11 cellular contexts compared by ENCODE assay signal in the genomic region with DNA sequence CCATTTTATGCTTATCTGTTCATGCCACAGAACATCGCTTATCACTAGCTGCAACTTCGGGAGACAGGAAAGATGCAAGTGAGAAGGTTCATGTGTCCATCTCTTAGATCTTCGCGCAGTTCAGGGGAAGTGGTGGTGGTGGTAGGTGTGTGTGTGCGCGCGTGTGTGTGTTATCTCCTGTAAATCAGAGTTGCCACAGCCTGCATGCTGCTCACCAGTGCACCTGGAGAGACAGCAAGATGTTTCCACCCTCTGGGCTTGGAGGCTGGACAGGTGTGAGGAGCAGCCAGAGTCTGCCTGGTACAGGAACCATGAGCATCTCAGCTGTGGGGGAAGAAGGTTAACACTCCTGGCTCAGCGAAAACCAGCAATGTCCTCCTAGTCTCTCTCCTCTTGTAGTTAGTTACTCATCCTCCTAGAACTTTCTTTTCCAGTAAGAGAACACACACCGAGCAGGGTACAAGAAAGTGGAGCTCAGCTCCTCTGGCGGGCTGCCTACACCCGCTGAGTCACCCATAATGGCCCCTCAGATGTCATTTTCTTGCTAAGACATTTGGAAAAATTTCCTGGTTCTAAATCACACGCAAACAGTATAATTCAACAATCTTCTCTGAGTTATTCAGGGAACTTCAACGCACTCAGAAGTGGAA. TPM values are rescaled to one million over a fixed set of nuclear protein-coding genes. Genes with fewer than 3 reads are reported as not detected.
DNase-seq lines count a peak whose midpoint lies in the region; ATAC-seq lines count a peak whose summit lies in the region.
"Had no signal": no experiment of that assay in that cellular context is flagged by ENCODE, and none has a peak within 500 bp of the region (broad histone marks: within the 10 kb centered on the region; RNA-seq: fewer than 3 reads in every experiment).

No MANE protein-coding gene starts in this region.

- H3K36me3 ChIP-seq in ACC112 (ENCODE audit: insufficient read depth, low read length), result no peaks in the 10 kb centered on the region
- no peaks in the 10 kb centered on the region for H3K36me3 ChIP-seq in effector memory CD4-positive, alpha-beta T cell (ENCODE audit: control insufficient read depth, insufficient read depth, low read length)
- H3K36me3 ChIP-seq: pancreas had no signal

- H3K79me2 ChIP-seq in ACC112 (ENCODE audit: control insufficient read depth, insufficient read depth, low read length, unreplicated experiment), result no peaks in the 10 kb centered on the region

- H3K9me3 Mint-ChIP-seq in activated naive CD8-positive, alpha-beta T cell treated with anti-CD3 and anti-CD28 coated beads, Interleukin-2, amount 10 ng/mL, durations not matched to agents 7 days and 5 days, result no peaks in the 10 kb centered on the region

- ATAC-seq in activated naive CD8-positive, alpha-beta T cell treated with anti-CD3 and anti-CD28 coated beads, Interleukin-2, amount 10 ng/mL, durations not matched to agents 7 days and 5 days (ENCODE audit: low read depth), result peak; percentile 76
- ATAC-seq in sciatic nerve, result no peak
- ATAC-seq: pancreas had no signal

- H3K27me3 Mint-ChIP-seq in activated naive CD8-positive, alpha-beta T cell treated with anti-CD3 and anti-CD28 coated beads, Interleukin-2, amount 10 ng/mL, durations not matched to agents 7 days and 5 days, result no peaks in the 10 kb centered on the region

- intact Hi-C loops in sciatic nerve (cut with DNase I), result no loop called here

- peak overlapping the region; percentile 35 for H3K27ac Mint-ChIP-seq in activated naive CD8-positive, alpha-beta T cell treated with anti-CD3 and anti-CD28 coated beads, Interleukin-2, amount 10 ng/mL, durations not matched to agents 7 days and 5 days

- DNase-seq in HT1080 (ENCODE audit: low read depth) (peak; percentile 27), kidney tubule cell (ENCODE audit: low spot score) (peak; percentile 19), sciatic nerve (ENCODE audit: low spot score) (no peak), NCI-H1092 (lab: John Stamatoyannopoulos, UW) (no peak), NCI-H2029 treated with DMSO at 0.1 percent for 48 hours (lab: John Stamatoyannopoulos, UW) (no peak)
- peak; percentile 53 for DNase-seq in activated naive CD8-positive, alpha-beta T cell treated with anti-CD3 and anti-CD28 coated beads, Interleukin-2, amount 10 ng/mL, durations not matched to agents 7 days and 5 days
- DNase-seq in effector memory CD4-positive, alpha-beta T cell, result no peak

- peaks cover 32% of the 10 kb centered on the region for H3K4me1 ChIP-seq in ACC112 (ENCODE audit: control insufficient read depth, insufficient read depth, low read length, unreplicated experiment)
- H3K4me1 ChIP-seq in effector memory CD4-positive, alpha-beta T cell (ENCODE audit: control insufficient read depth, insufficient read depth, low read length, poor library complexity, severe bottlenecking), result peaks cover 15% of the 10 kb centered on the region
- H3K4me1 ChIP-seq: pancreas had no signal

- no peak overlapping the region for H2AFZ ChIP-seq in ACC112 (ENCODE audit: low read length, unreplicated experiment)

- H3K27ac ChIP-seq in ACC112 (ENCODE audit: low read depth, low read length), result peak overlapping the region; percentile 41; the same call in 1 of the 2 replicates
- no peak overlapping the region for H3K27ac ChIP-seq in effector memory CD4-positive, alpha-beta T cell (ENCODE audit: insufficient read depth, low read length, poor library complexity, severe bottlenecking)
- H3K27ac ChIP-seq: KMS-11, pancreas had no signal

- POLR2A ChIA-PET in activated naive CD8-positive, alpha-beta T cell treated with anti-CD3 and anti-CD28 coated beads, Interleukin-2, amount 10 ng/mL, durations not matched to agents 7 days and 5 days (lab: Charles Lee), result interaction anchor here (1.1 to 5.4 kb wide), 3 partner anchors 15 to 208 kb away, joined by 3 to 36 read pairs (median 5); partner anchors contain the start of gene ATP5F1E

- no peaks in the 10 kb centered on the region for H3K27me3 ChIP-seq in ACC112 (ENCODE audit: insufficient read depth, low read length)
- H3K27me3 ChIP-seq in effector memory CD4-positive, alpha-beta T cell (replicated peaks; ENCODE audit: control insufficient read depth, insufficient read depth, low read length, poor library complexity, severe bottlenecking), result no peaks in the 10 kb centered on the region
- H3K27me3 ChIP-seq: pancreas had no signal

- H3K4me3 ChIP-seq in ACC112 (ENCODE audit: low read depth, low read length), result no peak overlapping the region
- H3K4me3 ChIP-seq in effector memory CD4-positive, alpha-beta T cell (ENCODE audit: insufficient read depth, low read depth, low read length, poor library complexity, severe bottlenecking), result no peak overlapping the region
- H3K4me3 ChIP-seq: pancreas had no signal

- H3K9me3 ChIP-seq in effector memory CD4-positive, alpha-beta T cell (ENCODE audit: control insufficient read depth, low read length), result no peaks in the 10 kb centered on the region
- H3K9me3 ChIP-seq: pancreas had no signal

- H3K4me3 Mint-ChIP-seq in activated naive CD8-positive, alpha-beta T cell treated with anti-CD3 and anti-CD28 coated beads, Interleukin-2, amount 10 ng/mL, durations not matched to agents 7 days and 5 days, result peak overlapping the region; percentile 1

- H3K4me1 Mint-ChIP-seq in activated naive CD8-positive, alpha-beta T cell treated with anti-CD3 and anti-CD28 coated beads, Interleukin-2, amount 10 ng/mL, durations not matched to agents 7 days and 5 days, result peaks cover 58% of the 10 kb centered on the region

- H3K36me3 Mint-ChIP-seq in activated naive CD8-positive, alpha-beta T cell treated with anti-CD3 and anti-CD28 coated beads, Interleukin-2, amount 10 ng/mL, durations not matched to agents 7 days and 5 days, result no peaks in the 10 kb centered on the region

RNA-seq across cellular contexts. Expression of gene TUBB1, which starts 5.1 kb away (rescaled TPM):
- total RNA-seq in HT1080 (2014; rRNA removed; shearing (Covaris generic)), result not detected in 2 replicates
- polyA plus RNA-seq in HT1080 (2015; cell fraction: cytosol; rRNA removed), result not detected in 2 replicates
- polyA plus RNA-seq in HT1080 (2015; cell fraction: nucleus; rRNA removed), result 0.05 TPM in 1 of 2 replicates, not detected in the other
- total RNA-seq in activated naive CD8-positive, alpha-beta T cell treated with anti-CD3 and anti-CD28 coated beads, Interleukin-2, amount 10 ng/mL, durations not matched to agents 7 days and 5 days, result not detected
- total RNA-seq in sciatic nerve, result 1.0 TPM
- total RNA-seq: NCI-H460 had no signal

RNA-seq across cellular contexts. Expression of gene CTSZ, which starts 7.0 kb away (rescaled TPM):
- total RNA-seq in HT1080 (2014; rRNA removed; shearing (Covaris generic)), result 95.5 and 110 TPM in 2 replicates
- 208 and 229 TPM in 2 replicates for polyA plus RNA-seq in HT1080 (2015; cell fraction: cytosol; rRNA removed)
- 89.2 and 90.4 TPM in 2 replicates for polyA plus RNA-seq in HT1080 (2015; cell fraction: nucleus; rRNA removed)
- 10 to 100 TPM; 48.9 to 49.2 TPM for total RNA-seq in activated naive CD8-positive, alpha-beta T cell treated with anti-CD3 and anti-CD28 coated beads, Interleukin-2, amount 10 ng/mL, durations not matched to agents 7 days and 5 days
- total RNA-seq in sciatic nerve, result 151 TPM

RNA-seq across cellular contexts. Expression of gene ATP5F1E, which starts 18.1 kb away (rescaled TPM):
- total RNA-seq in HT1080 (2014; rRNA removed; shearing (Covaris generic)), result 33.9 and 42.1 TPM in 2 replicates
- 26.8 and 36.8 TPM in 2 replicates for polyA plus RNA-seq in HT1080 (2015; cell fraction: cytosol; rRNA removed)
- polyA plus RNA-seq in HT1080 (2015; cell fraction: nucleus; rRNA removed), result 10.4 and 13.3 TPM in 2 replicates
- 10 to 100 TPM; 81.1 to 87.3 TPM for total RNA-seq in activated naive CD8-positive, alpha-beta T cell treated with anti-CD3 and anti-CD28 coated beads, Interleukin-2, amount 10 ng/mL, durations not matched to agents 7 days and 5 days
- 38.4 TPM for total RNA-seq in sciatic nerve

RNA-seq across cellular contexts. Expression of gene PRELID3B, which starts 28.5 kb away (rescaled TPM):
- 87.6 and 93.3 TPM in 2 replicates for total RNA-seq in HT1080 (2014; rRNA removed; shearing (Covaris generic))
- polyA plus RNA-seq in HT1080 (2015; cell fraction: cytosol; rRNA removed), result 68.4 and 76.1 TPM in 2 replicates
- 31.5 and 32.8 TPM in 2 replicates for polyA plus RNA-seq in HT1080 (2015; cell fraction: nucleus; rRNA removed)
- 10 to 100 TPM; 57.3 to 65.7 TPM for total RNA-seq in activated naive CD8-positive, alpha-beta T cell treated with anti-CD3 and anti-CD28 coated beads, Interleukin-2, amount 10 ng/mL, durations not matched to agents 7 days and 5 days
- total RNA-seq in sciatic nerve, result 30.5 TPM

RNA-seq across cellular contexts. Expression of gene NELFCD, which starts 33.0 kb away (rescaled TPM):
- total RNA-seq in HT1080 (2014; rRNA removed; shearing (Covaris generic)), result 66.5 and 92.4 TPM in 2 replicates
- 73.2 and 79.5 TPM in 2 replicates for polyA plus RNA-seq in HT1080 (2015; cell fraction: cytosol; rRNA removed)
- polyA plus RNA-seq in HT1080 (2015; cell fraction: nucleus; rRNA removed), result 115 and 145 TPM in 2 replicates
- 10 to 100 TPM; 71.7 to 76.4 TPM for total RNA-seq in activated naive CD8-positive, alpha-beta T cell treated with anti-CD3 and anti-CD28 coated beads, Interleukin-2, amount 10 ng/mL, durations not matched to agents 7 days and 5 days
- total RNA-seq in sciatic nerve, result 50.7 TPM

Comparison
In these comparisons a context has a peak if more than half of its experiments do, and no peak if none do; other contexts are left out.
1. DNase-seq: peak in HT1080 (single experiment), activated naive CD8-positive, alpha-beta T cell treated with anti-CD3 and anti-CD28 coated beads, Interleukin-2, amount 10 ng/mL, durations not matched to agents 7 days and 5 days (single experiment) and kidney tubule cell (single experiment); none in sciatic nerve (single experiment), NCI-H1092 (single experiment), effector memory CD4-positive, alpha-beta T cell (0 of 3) and NCI-H2029 treated with DMSO at 0.1 percent for 48 hours (single experiment).